1 cellular context compared by ENCODE assay signal in the genomic region with DNA sequence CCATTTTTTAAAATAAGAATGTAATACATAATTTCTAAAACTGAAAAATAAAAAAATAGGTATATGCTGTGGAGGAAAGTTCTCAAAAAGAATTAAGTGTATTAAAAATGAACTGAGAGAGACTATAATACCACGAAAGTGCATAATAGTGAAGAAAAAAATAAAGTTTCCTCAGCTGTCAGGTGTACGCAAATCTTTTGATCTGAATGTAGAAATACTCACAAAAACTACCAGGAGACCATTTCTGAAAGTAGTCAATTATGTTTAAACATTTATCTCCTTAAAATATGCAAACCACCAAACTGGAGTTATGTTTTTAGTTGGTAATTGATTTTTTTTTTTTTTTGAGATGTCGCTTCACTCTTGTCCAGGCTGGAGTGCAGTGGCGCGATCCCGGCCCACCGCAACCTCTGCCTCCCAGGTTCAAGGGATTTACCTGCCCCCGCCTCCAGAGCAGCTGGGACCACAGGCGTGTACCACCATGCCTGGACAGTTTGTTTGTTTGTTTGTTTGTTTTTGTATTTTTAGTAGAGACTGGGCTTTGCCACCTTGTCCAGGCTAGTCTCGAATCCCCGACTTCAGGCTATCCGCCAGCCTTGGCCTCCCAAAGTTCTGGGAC.
TF ChIP-seq lines count a peak whose summit lies in the region.

No MANE protein-coding gene starts in this region.

TF ChIP-seq in HepG2, 621 proteins besides CTCF, POLR2A, EP300 and RAD21 (continued from another document):
- TF ChIP-seq, protein P1, sequence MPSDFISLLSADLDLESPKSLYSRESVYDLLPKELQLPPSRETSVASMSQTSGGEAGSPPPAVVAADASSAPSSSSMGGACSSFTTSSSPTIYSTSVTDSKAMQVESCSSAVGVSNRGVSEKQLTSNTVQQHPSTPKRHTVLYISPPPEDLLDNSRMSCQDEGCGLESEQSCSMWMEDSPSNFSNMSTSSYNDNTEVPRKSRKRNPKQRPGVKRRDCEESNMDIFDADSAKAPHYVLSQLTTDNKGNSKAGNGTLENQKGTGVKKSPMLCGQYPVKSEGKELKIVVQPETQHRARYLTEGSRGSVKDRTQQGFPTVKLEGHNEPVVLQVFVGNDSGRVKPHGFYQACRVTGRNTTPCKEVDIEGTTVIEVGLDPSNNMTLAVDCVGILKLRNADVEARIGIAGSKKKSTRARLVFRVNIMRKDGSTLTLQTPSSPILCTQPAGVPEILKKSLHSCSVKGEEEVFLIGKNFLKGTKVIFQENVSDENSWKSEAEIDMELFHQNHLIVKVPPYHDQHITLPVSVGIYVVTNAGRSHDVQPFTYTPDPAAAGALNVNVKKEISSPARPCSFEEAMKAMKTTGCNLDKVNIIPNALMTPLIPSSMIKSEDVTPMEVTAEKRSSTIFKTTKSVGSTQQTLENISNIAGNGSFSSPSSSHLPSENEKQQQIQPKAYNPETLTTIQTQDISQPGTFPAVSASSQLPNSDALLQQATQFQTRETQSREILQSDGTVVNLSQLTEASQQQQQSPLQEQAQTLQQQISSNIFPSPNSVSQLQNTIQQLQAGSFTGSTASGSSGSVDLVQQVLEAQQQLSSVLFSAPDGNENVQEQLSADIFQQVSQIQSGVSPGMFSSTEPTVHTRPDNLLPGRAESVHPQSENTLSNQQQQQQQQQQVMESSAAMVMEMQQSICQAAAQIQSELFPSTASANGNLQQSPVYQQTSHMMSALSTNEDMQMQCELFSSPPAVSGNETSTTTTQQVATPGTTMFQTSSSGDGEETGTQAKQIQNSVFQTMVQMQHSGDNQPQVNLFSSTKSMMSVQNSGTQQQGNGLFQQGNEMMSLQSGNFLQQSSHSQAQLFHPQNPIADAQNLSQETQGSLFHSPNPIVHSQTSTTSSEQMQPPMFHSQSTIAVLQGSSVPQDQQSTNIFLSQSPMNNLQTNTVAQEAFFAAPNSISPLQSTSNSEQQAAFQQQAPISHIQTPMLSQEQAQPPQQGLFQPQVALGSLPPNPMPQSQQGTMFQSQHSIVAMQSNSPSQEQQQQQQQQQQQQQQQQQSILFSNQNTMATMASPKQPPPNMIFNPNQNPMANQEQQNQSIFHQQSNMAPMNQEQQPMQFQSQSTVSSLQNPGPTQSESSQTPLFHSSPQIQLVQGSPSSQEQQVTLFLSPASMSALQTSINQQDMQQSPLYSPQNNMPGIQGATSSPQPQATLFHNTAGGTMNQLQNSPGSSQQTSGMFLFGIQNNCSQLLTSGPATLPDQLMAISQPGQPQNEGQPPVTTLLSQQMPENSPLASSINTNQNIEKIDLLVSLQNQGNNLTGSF (CRISPR knock-in tag; IDR thresholded peaks at IDR 0.05): no peak
- TF ChIP-seq SKI (IDR thresholded peaks at IDR 0.05; ENCODE audit: partially characterized antibody): no peak
- TF ChIP-seq SAFB2 (CRISPR knock-in tag; IDR thresholded peaks at IDR 0.05; ENCODE audit: borderline replicate concordance, low read depth): no peak
- TF ChIP-seq SIN3A (IDR thresholded peaks at IDR 0.05; ENCODE audit: borderline replicate concordance, low read depth, low read length): no peak
- TF ChIP-seq CHCHD3 (CRISPR knock-in tag; IDR thresholded peaks at IDR 0.05): no peak
- no peak for TF ChIP-seq ZNF225 (CRISPR knock-in tag; IDR thresholded peaks at IDR 0.05)
- TF ChIP-seq RELA (CRISPR knock-in tag; IDR thresholded peaks at IDR 0.05): no peak
- TF ChIP-seq HMG20B (CRISPR knock-in tag; conservative IDR thresholded peaks at IDR 0.05): no peak
- TF ChIP-seq FOSL2 (CRISPR knock-in tag; IDR thresholded peaks at IDR 0.05): no peak
- no peak for TF ChIP-seq ZSCAN25 (CRISPR knock-in tag; IDR thresholded peaks at IDR 0.05)
- TF ChIP-seq ARID5B (CRISPR knock-in tag; IDR thresholded peaks at IDR 0.05): no peak
